16 cellular contexts compared by ENCODE assay signal in the genomic region with DNA sequence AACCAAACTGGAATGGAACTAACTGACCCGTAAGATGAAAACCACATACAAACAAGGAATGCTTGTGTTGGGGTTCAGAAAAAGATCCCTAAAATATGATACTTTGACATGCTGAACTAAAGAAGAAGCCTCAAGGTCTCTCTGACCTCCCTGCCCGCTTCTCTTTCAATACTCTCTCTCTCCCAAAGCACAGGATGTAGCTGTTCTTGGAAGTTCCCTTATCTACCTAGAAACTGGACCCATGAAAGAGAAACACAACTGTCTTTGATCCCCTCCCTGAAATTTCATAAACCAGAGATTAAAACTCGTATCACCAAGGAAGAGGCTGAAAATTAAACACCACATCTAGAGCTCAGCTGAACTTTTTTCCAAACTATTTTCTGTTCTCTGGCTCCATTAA.
"Had no signal": no experiment of that assay in that cellular context is flagged by ENCODE, and none has a peak within 500 bp of the region (broad histone marks: within the 10 kb centered on the region; RNA-seq: fewer than 3 reads in every experiment).

No MANE protein-coding gene starts in this region.

- H3K4me3 Mint-ChIP-seq: activated naive CD4-positive, alpha-beta T cell treated with anti-CD3 and anti-CD28 coated beads, Interleukin-2, amount 50 U/mL, for 24 hours; dendritic cell treated with granulocyte-macrophage colony-stimulating factor and Interleukin-4, amounts not matched to agents 40 ng/mL and 50 ng/mL, for 4 days; effector memory CD8-positive, alpha-beta T cell; memory B cell; stimulated activated memory B cell treated with anti-CD40 and anti-IgM and Interleukin-4, amounts not matched to agents 10 μg/mL and 1 μg/mL and 100 μg/mL, for 72 hours had no signal

- FAIRE-seq: TTC549 had no signal

- DNase-seq: activated CD4-positive, CD25-positive, alpha-beta regulatory T cell; activated CD8-positive, alpha-beta memory T cell treated with anti-CD3 and anti-CD28 coated beads, Interleukin-2, amount 50 U/mL, for 48 hours; cerebellar nuclear complex; effector memory CD8-positive, alpha-beta T cell; foreskin keratinocyte; left ventricle myocardium superior; mucosa of descending colon; naive thymus-derived CD8-positive, alpha-beta T cell; substantia nigra; transverse colon had no signal

- H3K27me3 Mint-ChIP-seq: activated naive CD4-positive, alpha-beta T cell treated with anti-CD3 and anti-CD28 coated beads, Interleukin-2, amount 50 U/mL, for 24 hours; dendritic cell treated with granulocyte-macrophage colony-stimulating factor and Interleukin-4, amounts not matched to agents 40 ng/mL and 50 ng/mL, for 4 days; effector memory CD8-positive, alpha-beta T cell; memory B cell; naive thymus-derived CD8-positive, alpha-beta T cell; stimulated activated memory B cell treated with anti-CD40 and anti-IgM and Interleukin-4, amounts not matched to agents 10 μg/mL and 1 μg/mL and 100 μg/mL, for 72 hours had no signal

- H3K4me1 Mint-ChIP-seq: memory B cell; stimulated activated memory B cell treated with anti-CD40 and anti-IgM and Interleukin-4, amounts not matched to agents 10 μg/mL and 1 μg/mL and 100 μg/mL, for 72 hours had no signal

- H3K27ac ChIP-seq: foreskin keratinocyte, transverse colon, vagina had no signal

- ATAC-seq: effector memory CD8-positive, alpha-beta T cell; foreskin keratinocyte; left ventricle myocardium superior; mucosa of descending colon; naive thymus-derived CD8-positive, alpha-beta T cell; stimulated activated memory B cell treated with anti-CD40 and anti-IgM and Interleukin-4, amounts not matched to agents 10 μg/mL and 1 μg/mL and 100 μg/mL, for 72 hours had no signal

- H3K9me3 Mint-ChIP-seq: dendritic cell treated with granulocyte-macrophage colony-stimulating factor and Interleukin-4, amounts not matched to agents 40 ng/mL and 50 ng/mL, for 4 days had no signal

- H3K27ac Mint-ChIP-seq: activated naive CD4-positive, alpha-beta T cell treated with anti-CD3 and anti-CD28 coated beads, Interleukin-2, amount 50 U/mL, for 24 hours; dendritic cell treated with granulocyte-macrophage colony-stimulating factor and Interleukin-4, amounts not matched to agents 40 ng/mL and 50 ng/mL, for 4 days; effector memory CD8-positive, alpha-beta T cell; memory B cell; stimulated activated memory B cell treated with anti-CD40 and anti-IgM and Interleukin-4, amounts not matched to agents 10 μg/mL and 1 μg/mL and 100 μg/mL, for 72 hours had no signal
